Comparison of ENCODE assay signal across 1 cellular context in genomic region chrX:41291309-41291708, GRCh38.
TF ChIP-seq lines count a peak whose summit lies in the region.

No MANE protein-coding gene starts in this region.

TF ChIP-seq in H1, 55 proteins besides CTCF, POLR2A, EP300 and RAD21 (continued from another document):
- TF ChIP-seq TAF1 (IDR thresholded peaks at IDR 0.05; ENCODE audit: low read depth, low read length) (no peak), JUN (IDR thresholded peaks at IDR 0.05; ENCODE audit: low read depth, low read length) (no peak), YY1 (IDR thresholded peaks at IDR 0.05; ENCODE audit: low read depth, low read length) (no peak), TEAD4 (IDR thresholded peaks at IDR 0.05; ENCODE audit: low read depth, low read length) (no peak), TAF7 (optimal IDR thresholded peaks at IDR 0.05; ENCODE audit: borderline replicate concordance, low read depth, low read length) (no peak), ATF2 (IDR thresholded peaks at IDR 0.05; ENCODE audit: low read length) (no peak), BACH1 (IDR thresholded peaks at IDR 0.05; ENCODE audit: low read length) (no peak), SP1 (IDR thresholded peaks at IDR 0.05; ENCODE audit: low read depth, low read length) (no peak), CREB1 (IDR thresholded peaks at IDR 0.05) (no peak), ATF3 (IDR thresholded peaks at IDR 0.05; ENCODE audit: insufficient read depth, low read depth, low read length) (no peak), RXRA (IDR thresholded peaks at IDR 0.05; ENCODE audit: insufficient read depth, low read depth, low read length) (no peak)
